In the genomic region with DNA sequence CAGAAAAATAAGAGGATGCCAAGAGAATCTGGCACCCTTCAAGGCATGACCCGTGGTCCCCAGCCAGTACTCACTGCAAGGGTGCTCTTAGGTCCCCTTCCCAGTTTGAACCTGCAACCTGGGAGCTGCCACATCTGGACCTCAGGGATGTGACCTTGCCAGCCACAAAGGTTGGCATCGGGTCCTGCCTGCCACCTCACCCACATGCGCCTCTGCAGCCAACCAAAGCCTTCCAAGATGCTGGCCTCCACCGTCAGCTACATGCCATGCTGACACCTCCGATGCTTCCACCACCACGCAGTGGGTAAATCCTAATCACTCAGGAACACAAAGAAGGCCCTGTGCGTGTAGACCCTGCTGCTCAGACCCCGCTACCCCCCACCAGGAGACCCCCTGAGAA, we compare ENCODE assay signal across 1 cellular context.
TF ChIP-seq lines count a peak whose summit lies in the region.

No MANE protein-coding gene starts in this region.

TF ChIP-seq in SK-N-SH, 30 proteins besides CTCF, POLR2A, EP300 and RAD21 (continued from another document):
- no peak for TF ChIP-seq POLR2AphosphoS5 (IDR thresholded peaks at IDR 0.05; ENCODE audit: low read depth, low read length)
TF ChIP-seq in SK-N-SH: peak in this region for 0.
